ENCODE assay signal across 1 cellular context in genomic region chr6:122833229-122833556, GRCh38.
TF ChIP-seq lines count a peak whose summit lies in the region.

No MANE protein-coding gene starts in this region.

TF ChIP-seq in GM23338, 12 proteins besides CTCF, POLR2A, EP300 and RAD21 (continued from another document):
- no peak for TF ChIP-seq ZNF462 (CRISPR knock-in tag; IDR thresholded peaks at IDR 0.05)
- TF ChIP-seq ZNF331 (CRISPR knock-in tag; IDR thresholded peaks at IDR 0.05; ENCODE audit: low read depth), result no peak
- no peak for TF ChIP-seq ZNF114 (CRISPR knock-in tag; IDR thresholded peaks at IDR 0.05)
